In the genomic region with DNA sequence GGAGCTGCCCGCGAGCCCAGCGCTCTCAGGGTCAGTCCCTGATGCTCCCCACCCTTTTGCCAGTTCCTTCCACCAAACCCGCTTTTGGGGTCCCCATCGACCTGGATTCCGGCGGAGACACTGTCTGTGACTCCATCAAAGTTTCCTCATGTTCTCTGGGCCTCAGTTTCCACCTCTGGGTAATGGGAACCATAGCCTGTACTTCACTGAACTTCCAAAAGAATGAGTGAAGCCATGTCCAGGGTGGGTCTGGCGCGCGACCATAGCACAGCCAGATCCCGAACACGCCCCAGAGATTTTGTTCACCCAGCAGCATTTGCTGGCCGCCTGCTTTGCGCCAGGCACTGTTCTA, we compare ENCODE assay signal across 14 cellular contexts. TPM values are rescaled to one million over a fixed set of nuclear protein-coding genes. Genes with fewer than 3 reads are reported as not detected.
DNase-seq lines count a peak whose midpoint lies in the region; ATAC-seq and TF ChIP-seq lines count a peak whose summit lies in the region.
"Had no signal": no experiment of that assay in that cellular context is flagged by ENCODE, and none has a peak within 500 bp of the region (broad histone marks: within the 10 kb centered on the region; RNA-seq: fewer than 3 reads in every experiment).

No MANE protein-coding gene starts in this region.

- DNase-seq in IMR-90 (no peak), hepatocyte (ENCODE audit: low spot score) (no peak), cerebellum (ENCODE audit: low spot score) (no peak)
- DNase-seq: AML-193, HCEC 1CT, hypothalamus, natural killer cell, NCI-H524 had no signal

- H3K27me3 ChIP-seq in IMR-90 (ENCODE audit: control insufficient read depth, insufficient read depth, low read length) (peaks cover 29% of the 10 kb centered on the region), hepatocyte (peaks cover 37% of the 10 kb centered on the region), parathyroid adenoma (ENCODE audit: control insufficient read depth, insufficient read depth, low read length) (no peaks in the 10 kb centered on the region)

- no TSS peak for BruUV-seq in IMR-90 (replicated peaks; lab: Mats Ljungman, UMichigan)

- no peak overlapping the region for H4K8ac ChIP-seq in IMR-90 (ENCODE audit: low read depth in 2 of 2, low read length in 2 of 2)

- H3K9ac ChIP-seq in ES-I3 (ENCODE audit: low read depth, low read length) (peak overlapping the region; percentile 57), IMR-90 (ENCODE audit: low read depth, low read length) (no peak overlapping the region), parathyroid adenoma (no peak overlapping the region)

- no peak overlapping the region for H3K4me3 ChIP-seq in IMR-90 (ENCODE audit: insufficient read depth, low read depth, low read length)
- H3K4me3 ChIP-seq in hepatocyte = no peak overlapping the region
- H3K4me3 ChIP-seq in parathyroid adenoma (ENCODE audit: low read depth, low read length) = no peak overlapping the region

- CTCF ChIA-PET in IMR-90 (lab: Yijun Ruan, JAX) = no interaction called here

- H3K9me1 ChIP-seq in IMR-90 (ENCODE audit: insufficient read depth, low read length) = no peaks in the 10 kb centered on the region

- no peak overlapping the region for H4K91ac ChIP-seq in IMR-90 (ENCODE audit: insufficient read depth, low read depth, low read length)

- H4K5ac ChIP-seq in IMR-90 (ENCODE audit: low read depth, low read length) = no peak overlapping the region

- dilution Hi-C loops in IMR-90 (cut with HindIII; ENCODE audit: low sequenced_read_pairs, unreplicated experiment) = no loop called here

- POLR2A ChIA-PET in IMR-90 (lab: Charles Lee; ENCODE audit: unreplicated experiment) = no interaction called here

- H3K79me1 ChIP-seq in IMR-90 (ENCODE audit: low read depth in 1 of 2, low read length in 2 of 2) = no peaks in the 10 kb centered on the region

- 26% methylated on average over 14 of the region's 14 CpGs; no CpG with 5 or more reads in 1 of the 2 experiments for WGBS in IMR-90 (ENCODE audit: extremely low coverage in 2 of 2, insufficient read length in 1 of 2), 2 experiments
- 55% methylated on average over 11 of the region's 14 CpGs for WGBS in hepatocyte (ENCODE audit: low lambda C conversion rate, missing lambda C conversion rate)

- no peaks in the 10 kb centered on the region for H3K9me2 ChIP-seq in hepatocyte (replicated peaks; ENCODE audit: insufficient read depth)

- no peak overlapping the region for H2BK5ac ChIP-seq in IMR-90 (ENCODE audit: low read depth, low read length, poor library complexity, severe bottlenecking)

- H3K4ac ChIP-seq in IMR-90 (ENCODE audit: low read depth, low read length) = no peak overlapping the region

- no peak for TF ChIP-seq RAD21 in IMR-90 (IDR thresholded peaks at IDR 0.05; ENCODE audit: low read length)

- H3K4me1 ChIP-seq in ES-I3 (ENCODE audit: insufficient read depth, low read length) (no peaks in the 10 kb centered on the region), IMR-90 (ENCODE audit: control insufficient read depth, insufficient read depth, low read length) (no peaks in the 10 kb centered on the region), hepatocyte (ENCODE audit: insufficient read depth) (no peaks in the 10 kb centered on the region), parathyroid adenoma (no peaks in the 10 kb centered on the region)

- H2AK5ac ChIP-seq in IMR-90 (ENCODE audit: low read depth, low read length) = no peak overlapping the region

- H4K20me1 ChIP-seq in IMR-90 (ENCODE audit: insufficient read depth, low read length) = no peaks in the 10 kb centered on the region
- no peaks in the 10 kb centered on the region for H4K20me1 ChIP-seq in hepatocyte (ENCODE audit: insufficient read depth, poor library complexity, severe bottlenecking)

- H2BK15ac ChIP-seq in IMR-90 (ENCODE audit: low read depth, low read length) = no peak overlapping the region

- H2BK120ac ChIP-seq in IMR-90 (ENCODE audit: low read depth, low read length) = no peak overlapping the region

- H3K4me2 ChIP-seq in IMR-90 (ENCODE audit: low read depth, low read length) = no peak overlapping the region
- H3K4me2 ChIP-seq in hepatocyte = peak overlapping the region; percentile 81
- peak overlapping the region; percentile 52 for H3K4me2 ChIP-seq in parathyroid adenoma (ENCODE audit: low read length)

- no peak overlapping the region for H3K56ac ChIP-seq in IMR-90 (ENCODE audit: extremely low read depth, insufficient read depth, low read length)

- H3K18ac ChIP-seq in IMR-90 (ENCODE audit: low read depth, low read length) = no peak overlapping the region

- no peak overlapping the region for H3K23ac ChIP-seq in IMR-90 (ENCODE audit: low read depth, low read length)

- ATAC-seq in IMR-90 (ENCODE audit: low read depth) (no peak), GM21381 (IDR thresholded peaks at IDR 0.05; ENCODE audit: unreplicated experiment) (no peak), SK-N-SH treated with all-trans-retinoic acid at 6 μM for 48 hours (no peak)

- H3K79me2 ChIP-seq in hepatocyte = no peaks in the 10 kb centered on the region
- H3K79me2 ChIP-seq in parathyroid adenoma = no peaks in the 10 kb centered on the region

- no peak overlapping the region for H3K27ac ChIP-seq in IMR-90 (ENCODE audit: insufficient read depth, low read length)
- no peak overlapping the region for H3K27ac ChIP-seq in hepatocyte
- H3K27ac ChIP-seq in parathyroid adenoma = no peak overlapping the region

- H3K9me3 ChIP-seq in ES-I3 (ENCODE audit: control insufficient read depth, insufficient read depth, low read length) (no peaks in the 10 kb centered on the region), IMR-90 (ENCODE audit: control insufficient read depth, insufficient read depth, low read length) (no peaks in the 10 kb centered on the region), hepatocyte (ENCODE audit: low read depth) (no peaks in the 10 kb centered on the region), parathyroid adenoma (ENCODE audit: control insufficient read depth, low read length) (no peaks in the 10 kb centered on the region)

- TF ChIP-seq CTCF in IMR-90 (conservative IDR thresholded peaks at IDR 0.05; ENCODE audit: low read depth, low read length) (no peak), hepatocyte (IDR thresholded peaks at IDR 0.05; ENCODE audit: poor library complexity) (no peak), parathyroid adenoma (IDR thresholded peaks at IDR 0.05) (no peak)

- no peak overlapping the region for H2BK20ac ChIP-seq in IMR-90 (ENCODE audit: low read depth, low read length)

- no peak overlapping the region for H3K14ac ChIP-seq in IMR-90 (replicated peaks; ENCODE audit: low read depth, low read length)

- H3K36me3 ChIP-seq in ES-I3 (ENCODE audit: insufficient read depth, low read length) = no peaks in the 10 kb centered on the region
- H3K36me3 ChIP-seq in IMR-90 (ENCODE audit: control insufficient read depth, insufficient read depth, low read length) = no peaks in the 10 kb centered on the region
- H3K36me3 ChIP-seq in hepatocyte (replicated peaks; ENCODE audit: insufficient read depth, low read depth) = no peaks in the 10 kb centered on the region
- H3K36me3 ChIP-seq in parathyroid adenoma (ENCODE audit: control insufficient read depth, insufficient read depth, low read length) = no peaks in the 10 kb centered on the region

- no peak for TF ChIP-seq POLR2A in IMR-90 (IDR thresholded peaks at IDR 0.05; ENCODE audit: low read depth, low read length)

- intact Hi-C loops in IMR-90 (cut with micrococcal nuclease) = no loop called here

- H2AFZ ChIP-seq in IMR-90 (replicated peaks; ENCODE audit: low read length, poor library complexity) (peak overlapping the region; percentile 48), hepatocyte (no peak overlapping the region), parathyroid adenoma (peak overlapping the region; percentile 54)

- in situ Hi-C loops in IMR-90 (cut with MboI; ENCODE audit: low sequenced_read_pairs) = no loop called here

- H2AK9ac ChIP-seq in IMR-90 (replicated peaks; ENCODE audit: low read depth, low read length, poor library complexity) = no peak overlapping the region

TF ChIP-seq in IMR-90, 13 proteins besides CTCF, POLR2A, EP300 and RAD21 (continues in another document):
- TF ChIP-seq CHD1 (IDR thresholded peaks at IDR 0.05; ENCODE audit: low read depth, low read length) (no peak), RCOR1 (IDR thresholded peaks at IDR 0.05; ENCODE audit: insufficient replicate concordance, low read length) (no peak), MAZ (IDR thresholded peaks at IDR 0.05; ENCODE audit: borderline replicate concordance, low read depth, low read length) (no peak), SMC3 (IDR thresholded peaks at IDR 0.05; ENCODE audit: low read depth, low read length) (no peak), MXI1 (IDR thresholded peaks at IDR 0.05; ENCODE audit: borderline replicate concordance, low read depth, low read length) (no peak)

TF ChIP-seq in SK-N-SH treated with all-trans-retinoic acid at 6 μM for 48 hours, 23 proteins besides CTCF, POLR2A, EP300 and RAD21 (continues in another document):
- TF ChIP-seq RARB (CRISPR knock-in tag; IDR thresholded peaks at IDR 0.05) (no peak), BACH2 (CRISPR knock-in tag; IDR thresholded peaks at IDR 0.05; ENCODE audit: borderline replicate concordance) (no peak), ZFP3 (CRISPR knock-in tag; IDR thresholded peaks at IDR 0.05) (no peak), SNAI2 (CRISPR knock-in tag; IDR thresholded peaks at IDR 0.05) (no peak)
- TF ChIP-seq, protein P1, sequence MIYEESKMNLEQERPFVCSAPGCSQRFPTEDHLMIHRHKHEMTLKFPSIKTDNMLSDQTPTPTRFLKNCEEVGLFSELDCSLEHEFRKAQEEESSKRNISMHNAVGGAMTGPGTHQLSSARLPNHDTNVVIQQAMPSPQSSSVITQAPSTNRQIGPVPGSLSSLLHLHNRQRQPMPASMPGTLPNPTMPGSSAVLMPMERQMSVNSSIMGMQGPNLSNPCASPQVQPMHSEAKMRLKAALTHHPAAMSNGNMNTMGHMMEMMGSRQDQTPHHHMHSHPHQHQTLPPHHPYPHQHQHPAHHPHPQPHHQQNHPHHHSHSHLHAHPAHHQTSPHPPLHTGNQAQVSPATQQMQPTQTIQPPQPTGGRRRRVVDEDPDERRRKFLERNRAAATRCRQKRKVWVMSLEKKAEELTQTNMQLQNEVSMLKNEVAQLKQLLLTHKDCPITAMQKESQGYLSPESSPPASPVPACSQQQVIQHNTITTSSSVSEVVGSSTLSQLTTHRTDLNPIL (CRISPR knock-in tag; IDR thresholded peaks at IDR 0.05; ENCODE audit: low read depth) = no peak

RNA-seq across cellular contexts. Expression of a gene that starts 0.3 kb away (rescaled TPM):
- total RNA-seq in IMR-90 (2012; rRNA removed) (not detected in 2 replicates), hepatocyte (not detected in 2 replicates), cerebellum (not detected)
- polyA plus RNA-seq in IMR-90 (2012; rRNA removed) (not detected in 2 replicates), hepatocyte (not detected in 2 replicates)
- not detected in 2 replicates for polyA plus RNA-seq in IMR-90 (2012; cell fraction: cytosol; rRNA removed)
- not detected in 2 replicates for polyA plus RNA-seq in IMR-90 (2012; cell fraction: nucleus; rRNA removed; ENCODE audit: low replicate concordance)
- total RNA-seq: liver, renal cortical epithelial cell had no signal

RNA-seq across cellular contexts. Expression of a gene that starts 43.4 kb away (rescaled TPM):
- total RNA-seq in IMR-90 (2012; rRNA removed) = 9.7 and 10.3 TPM in 2 replicates
- polyA plus RNA-seq in IMR-90 (2012; rRNA removed) = 16.5 and 19.1 TPM in 2 replicates
- 6.2 and 9.4 TPM in 2 replicates for polyA plus RNA-seq in IMR-90 (2012; cell fraction: cytosol; rRNA removed)
- 27.4 and 28.6 TPM in 2 replicates for polyA plus RNA-seq in IMR-90 (2012; cell fraction: nucleus; rRNA removed; ENCODE audit: low replicate concordance)
- 11.0 and 15.1 TPM in 2 replicates for total RNA-seq in hepatocyte
- polyA plus RNA-seq in hepatocyte = 7.9 and 8.6 TPM in 2 replicates
- total RNA-seq in cerebellum = 19.2 TPM
